In genomic region chr13:107788464-107789165, GRCh38 we compare ENCODE assay signal across 28 cellular contexts.
"Had no signal": no experiment of that assay in that cellular context is flagged by ENCODE, and none has a peak within 500 bp of the region (broad histone marks: within the 10 kb centered on the region; RNA-seq: fewer than 3 reads in every experiment).

No MANE protein-coding gene starts in this region.

- H3K4me3 ChIP-seq: left ventricle myocardium inferior, lung, neural progenitor cell, right atrium auricular region, right lobe of liver, skin epidermis, stomach, thoracic aorta, tibial artery, upper lobe of right lung had no signal

- H3K36me3 ChIP-seq: left ventricle myocardium inferior, neural progenitor cell, neutrophil, right atrium auricular region, right lobe of liver, stomach, thoracic aorta, tibial artery, upper lobe of right lung had no signal

- H3K27ac ChIP-seq: left ventricle myocardium inferior, neural progenitor cell, neutrophil, parathyroid adenoma, right atrium auricular region, right lobe of liver, skin epidermis, stomach, thoracic aorta, tibial artery, upper lobe of right lung had no signal

- DNase-seq: hypothalamus; immature natural killer cell; kidney; left colon; left ventricle myocardium inferior; mesendoderm; naive B cell; natural killer cell; nephron progenitor cell; occipital lobe; right lobe of liver; stimulated activated CD4-positive, alpha-beta T cell treated with anti-CD3 and anti-CD28 coated beads, Interleukin-12 subunit alpha, Interleukin-12 subunit beta, amount 100 ng/mL, for 4 hours; stimulated activated CD4-positive, alpha-beta T cell treated with anti-CD3 and anti-CD28 coated beads, Interleukin-15, amount 100 ng/mL, for 24 hours; stimulated activated CD4-positive, alpha-beta T cell treated with anti-CD3 and anti-CD28 coated beads, Interleukin-2, amount 100 ng/mL, for 24 hours; stimulated activated CD4-positive, alpha-beta T cell treated with anti-CD3 and anti-CD28 coated beads, Interleukin-4, amount 100 ng/mL, for 1 hour; stimulated activated naive B cell treated with anti-CD40 and anti-IgM and Interleukin-4, amounts not matched to agents 10 μg/mL and 1 μg/mL and 100 μg/mL, for 72 hours; stimulated activated naive CD8-positive, alpha-beta T cell treated with anti-CD3 and anti-CD28 coated beads, Interleukin-15, Interleukin-2, amounts not matched to agents 100 U/mL and 50 U/mL, for 24 hours; stomach; tibial artery; trophoblast cell; upper lobe of right lung had no signal

- H3K9me3 ChIP-seq: left ventricle myocardium inferior, neutrophil, right atrium auricular region, right lobe of liver, stomach, thoracic aorta, tibial artery, upper lobe of right lung had no signal

- H3K27me3 ChIP-seq: neural progenitor cell, neutrophil, right atrium auricular region, right lobe of liver, stomach, tibial artery, upper lobe of right lung had no signal

- ATAC-seq: left colon; natural killer cell; right lobe of liver; stimulated activated naive B cell treated with anti-CD40 and anti-IgM and Interleukin-4, amounts not matched to agents 10 μg/mL and 1 μg/mL and 100 μg/mL, for 72 hours; stimulated activated naive CD8-positive, alpha-beta T cell treated with anti-CD3 and anti-CD28 coated beads, Interleukin-15, Interleukin-2, amounts not matched to agents 100 U/mL and 50 U/mL, for 24 hours; upper lobe of right lung had no signal

- H3K4me1 ChIP-seq: left ventricle myocardium inferior, neural progenitor cell, parathyroid adenoma, right atrium auricular region, right lobe of liver, stomach, tibial artery, upper lobe of right lung had no signal
